17 cellular contexts compared by ENCODE assay signal in the genomic region with DNA sequence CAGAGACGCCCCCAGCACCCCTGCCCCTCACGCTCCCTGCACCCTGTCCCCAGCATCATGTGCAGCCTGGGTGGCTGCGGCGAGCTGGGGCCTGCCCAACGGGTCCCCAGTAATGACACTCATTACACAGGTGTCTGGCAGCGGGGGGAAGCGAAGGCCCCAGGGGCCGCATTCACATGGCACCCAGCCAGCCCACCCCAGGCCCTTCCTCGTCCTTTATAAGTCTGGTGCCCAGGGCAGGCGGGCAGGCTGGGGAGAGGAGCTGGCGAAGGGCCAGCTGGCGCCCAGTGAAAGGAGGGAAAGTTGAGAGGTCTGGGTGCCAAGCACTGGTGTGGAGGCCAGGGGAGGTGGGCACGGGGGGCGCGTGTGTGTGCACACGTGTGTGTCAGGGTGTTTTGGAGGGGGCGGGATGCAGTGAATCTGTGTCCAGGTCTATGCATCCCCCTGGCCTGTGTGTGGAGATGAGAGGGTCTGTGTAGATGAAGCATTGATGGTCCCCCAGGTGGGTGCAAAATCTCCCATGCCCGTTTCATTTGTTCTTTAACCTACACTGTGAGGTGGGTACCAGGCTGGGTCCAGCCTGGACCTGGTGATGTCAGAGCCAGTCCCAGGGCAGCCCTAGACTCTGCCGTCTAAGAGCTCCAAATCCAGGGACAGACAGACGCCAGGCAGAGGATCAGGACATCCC.
DNase-seq lines count a peak whose midpoint lies in the region; ATAC-seq, FAIRE-seq and TF ChIP-seq lines count a peak whose summit lies in the region.
"Had no signal": no experiment of that assay in that cellular context is flagged by ENCODE, and none has a peak within 500 bp of the region (broad histone marks: within the 10 kb centered on the region; RNA-seq: fewer than 3 reads in every experiment).

No MANE protein-coding gene starts in this region.

- TF ChIP-seq POLR2A in testis (IDR thresholded peaks at IDR 0.05) = no peak

- no peak for TF ChIP-seq CTCF in SK-N-SH (IDR thresholded peaks at IDR 0.05)
- TF ChIP-seq CTCF in kidney (IDR thresholded peaks at IDR 0.05; ENCODE audit: borderline replicate concordance, extremely low read depth, insufficient read depth) = no peak
- TF ChIP-seq CTCF in testis (IDR thresholded peaks at IDR 0.05) = no peak

- H3K27me3 ChIP-seq in SK-N-SH (ENCODE audit: insufficient read depth) (no peaks in the 10 kb centered on the region; the same call in 1 of the 2 replicates), testis (no peaks in the 10 kb centered on the region)

- CTCF ChIA-PET in SK-N-SH (lab: Yijun Ruan, JAX) (interaction anchor here (0.9 to 2.0 kb wide), 4 partner anchors 9 to 62 kb away, joined by 3 to 5 read pairs (median 4); no protein-coding TSS in a partner anchor), HEK293T (lab: Yijun Ruan, JAX) (no interaction called here)

- DNase-seq in SK-N-SH (peak; percentile 87), NCI-H2171 treated with DMSO at 0.1 percent for 48 hours (lab: John Stamatoyannopoulos, UW) (peak; percentile 55), kidney (peak; percentile 84), testis (no peak), SK-N-DZ (ENCODE audit: low spot score) (no peak), HEK293T (ENCODE audit: extremely low spot score) (no peak)
- DNase-seq: activated CD4-positive, alpha-beta memory T cell treated with anti-CD3 and anti-CD28 coated beads, Interleukin-2, amount 10 ng/mL, durations not matched to agents 7 days and 5 days; dermis blood vessel endothelial cell; EL; left colon; MM.1S; stimulated activated CD4-positive, alpha-beta T cell treated with anti-CD3 and anti-CD28 coated beads, Interleukin-4, amount 100 ng/mL, for 1 hour; T-helper 2 cell had no signal

- no peaks in the 10 kb centered on the region for H3F3A ChIP-seq in SK-N-SH (replicated peaks; ENCODE audit: insufficient read depth)

- no peak for FAIRE-seq in kidney (lab: Jason Lieb, UNC)
- FAIRE-seq: GM18507 had no signal

- POLR2A ChIA-PET in SK-N-SH (lab: Yijun Ruan, JAX) = interaction anchor here (1.3 kb wide), 1 partner anchor 8 kb away, joined by 3 read pairs; no protein-coding TSS in a partner anchor
- POLR2A ChIA-PET in HEK293T (lab: Yijun Ruan, JAX) = interaction anchor here (0.6 to 2.6 kb wide), 3 partner anchors 9 to 105 kb away, joined by 3 to 8 read pairs (median 3); no protein-coding TSS in a partner anchor

- H3K27ac ChIP-seq in SK-N-SH (ENCODE audit: low read depth in 2 of 2, low read length in 1 of 2) (peak overlapping the region in 1 of 2 experiments; percentile 12; a peak in 1 of 4 replicates), kidney (ENCODE audit: low read depth in 2 of 2, low read length in 2 of 2) (no peak overlapping the region), testis (peak overlapping the region; percentile 1 to 81)

- H3K4me2 ChIP-seq in SK-N-SH = no peak overlapping the region

- H3K4me1 ChIP-seq in SK-N-SH (ENCODE audit: control insufficient read depth in 1 of 2, insufficient read depth in 2 of 2, low read depth in 1 of 2, low read length in 1 of 2) = peaks cover 0 to 11% of the 10 kb centered on the region in 2 experiments; a peak in 1 of 4 replicates
- H3K4me1 ChIP-seq in kidney (ENCODE audit: control insufficient read depth in 1 of 2, insufficient read depth in 1 of 2, low read depth in 1 of 2, low read length in 2 of 2) = peaks cover 6 to 13% of the 10 kb centered on the region in 2 donors
- H3K4me1 ChIP-seq in testis = peaks cover 19% of the 10 kb centered on the region

- H3K9me3 ChIP-seq in SK-N-SH (no peaks in the 10 kb centered on the region), kidney (ENCODE audit: control insufficient read depth in 1 of 2, low read length in 2 of 2) (no peaks in the 10 kb centered on the region), testis (no peaks in the 10 kb centered on the region)

- WGBS in SK-N-SH (ENCODE audit: low lambda C conversion rate) = 81% methylated on average over 16 of the region's 20 CpGs
- WGBS in testis, 2 donors = 78 to 79% methylated on average over 16 to 20 of the region's 20 CpGs

- no peak for TF ChIP-seq EP300 in SK-N-SH (IDR thresholded peaks at IDR 0.05; ENCODE audit: borderline replicate concordance in 1 of 2, low read depth in 1 of 2, low read length in 1 of 2)

- intact Hi-C loops in kidney (cut with DNase I) (no loop called here), testis (cut with DNase I; ENCODE audit: low total_unique reads) (no loop called here)

- no peaks in the 10 kb centered on the region for H3K36me3 ChIP-seq in SK-N-SH (replicated peaks in 1 of 2; ENCODE audit: control insufficient read depth in 1 of 2, insufficient read depth in 2 of 2, low read length in 1 of 2)
- H3K36me3 ChIP-seq in kidney (ENCODE audit: control insufficient read depth in 1 of 2, insufficient read depth in 2 of 2, low read length in 2 of 2) = no peaks in the 10 kb centered on the region
- H3K36me3 ChIP-seq in testis (ENCODE audit: low read depth, missing control alignments) = no peaks in the 10 kb centered on the region

- H3K9ac ChIP-seq in SK-N-SH = no peak overlapping the region
- no peak overlapping the region for H3K9ac ChIP-seq in kidney (ENCODE audit: low read length in 2 of 2)

- no peak for ATAC-seq in SK-N-SH treated with all-trans-retinoic acid at 6 μM for 48 hours
- no peak for ATAC-seq in GM18520 (IDR thresholded peaks at IDR 0.05; ENCODE audit: unreplicated experiment)
- ATAC-seq: activated naive CD4-positive, alpha-beta T cell treated with anti-CD3 and anti-CD28 coated beads, Interleukin-2, amount 50 U/mL, for 72 hours; left colon had no signal

- no peaks in the 10 kb centered on the region for H4K20me1 ChIP-seq in SK-N-SH (ENCODE audit: insufficient read depth)

- no peaks in the 10 kb centered on the region for H3K9me2 ChIP-seq in SK-N-SH

- no peak overlapping the region for H2AFZ ChIP-seq in SK-N-SH (ENCODE audit: low read depth)

- H3K79me2 ChIP-seq in SK-N-SH (ENCODE audit: insufficient read depth) = no peaks in the 10 kb centered on the region

- TF ChIP-seq RAD21 in SK-N-SH (IDR thresholded peaks at IDR 0.05; ENCODE audit: low read length) = no peak

- H3K4me3 ChIP-seq in SK-N-SH (ENCODE audit: low read depth in 2 of 2, low read length in 1 of 2) = no peak overlapping the region
- H3K4me3 ChIP-seq in kidney (ENCODE audit: low read length in 2 of 2) = no peak overlapping the region
- H3K4me3 ChIP-seq in testis = no peak overlapping the region

TF ChIP-seq in SK-N-SH, 30 proteins besides CTCF, POLR2A, EP300 and RAD21:
- TF ChIP-seq RCOR1 (IDR thresholded peaks at IDR 0.05; ENCODE audit: low read length) = 0 out of 2 replicates have a peak, but pooled peaks have one; percentile 18
- TF ChIP-seq SMC3 (IDR thresholded peaks at IDR 0.05; ENCODE audit: low read depth, low read length) = no peak

TF ChIP-seq in SK-N-SH treated with all-trans-retinoic acid at 6 μM for 48 hours, 23 proteins besides CTCF, POLR2A, EP300 and RAD21:
- no peak for TF ChIP-seq ZFP3 (CRISPR knock-in tag; IDR thresholded peaks at IDR 0.05)
- no peak for TF ChIP-seq ZNF8 (CRISPR knock-in tag; IDR thresholded peaks at IDR 0.05)

TF ChIP-seq in HEK293T, 16 proteins besides CTCF, POLR2A, EP300 and RAD21:
- no peak for TF ChIP-seq HDGF (IDR thresholded peaks at IDR 0.05; ENCODE audit: borderline replicate concordance)
- TF ChIP-seq ARNT (IDR thresholded peaks at IDR 0.05) = no peak
- TF ChIP-seq BHLHE40 (IDR thresholded peaks at IDR 0.05; ENCODE audit: borderline replicate concordance) = no peak
- no peak for TF ChIP-seq NFRKB (IDR thresholded peaks at IDR 0.05)
- no peak for TF ChIP-seq TARDBP (IDR thresholded peaks at IDR 0.05)
- TF ChIP-seq FOXK2 (IDR thresholded peaks at IDR 0.05) = no peak
- no peak for TF ChIP-seq FOXM1 (IDR thresholded peaks at IDR 0.05; ENCODE audit: borderline replicate concordance)
- no peak for TF ChIP-seq LEF1 (IDR thresholded peaks at IDR 0.05; ENCODE audit: borderline replicate concordance)
- no peak for TF ChIP-seq SUZ12 (IDR thresholded peaks at IDR 0.05)
- TF ChIP-seq, protein P1, sequence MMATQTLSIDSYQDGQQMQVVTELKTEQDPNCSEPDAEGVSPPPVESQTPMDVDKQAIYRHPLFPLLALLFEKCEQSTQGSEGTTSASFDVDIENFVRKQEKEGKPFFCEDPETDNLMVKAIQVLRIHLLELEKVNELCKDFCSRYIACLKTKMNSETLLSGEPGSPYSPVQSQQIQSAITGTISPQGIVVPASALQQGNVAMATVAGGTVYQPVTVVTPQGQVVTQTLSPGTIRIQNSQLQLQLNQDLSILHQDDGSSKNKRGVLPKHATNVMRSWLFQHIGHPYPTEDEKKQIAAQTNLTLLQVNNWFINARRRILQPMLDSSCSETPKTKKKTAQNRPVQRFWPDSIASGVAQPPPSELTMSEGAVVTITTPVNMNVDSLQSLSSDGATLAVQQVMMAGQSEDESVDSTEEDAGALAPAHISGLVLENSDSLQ (IDR thresholded peaks at IDR 0.05) = no peak

Comparison
In these comparisons a context has a peak if more than half of its experiments do, and no peak if none do; other contexts are left out.
1. DNase-seq: peak in SK-N-SH (single experiment), NCI-H2171 treated with DMSO at 0.1 percent for 48 hours (single experiment) and kidney (single experiment); none in testis (single experiment), SK-N-DZ (single experiment) and HEK293T (single experiment).
2. H3K27ac ChIP-seq: peak in testis (2 of 2); none in kidney (0 of 2).